1 cellular context compared by ENCODE assay signal in the genomic region with DNA sequence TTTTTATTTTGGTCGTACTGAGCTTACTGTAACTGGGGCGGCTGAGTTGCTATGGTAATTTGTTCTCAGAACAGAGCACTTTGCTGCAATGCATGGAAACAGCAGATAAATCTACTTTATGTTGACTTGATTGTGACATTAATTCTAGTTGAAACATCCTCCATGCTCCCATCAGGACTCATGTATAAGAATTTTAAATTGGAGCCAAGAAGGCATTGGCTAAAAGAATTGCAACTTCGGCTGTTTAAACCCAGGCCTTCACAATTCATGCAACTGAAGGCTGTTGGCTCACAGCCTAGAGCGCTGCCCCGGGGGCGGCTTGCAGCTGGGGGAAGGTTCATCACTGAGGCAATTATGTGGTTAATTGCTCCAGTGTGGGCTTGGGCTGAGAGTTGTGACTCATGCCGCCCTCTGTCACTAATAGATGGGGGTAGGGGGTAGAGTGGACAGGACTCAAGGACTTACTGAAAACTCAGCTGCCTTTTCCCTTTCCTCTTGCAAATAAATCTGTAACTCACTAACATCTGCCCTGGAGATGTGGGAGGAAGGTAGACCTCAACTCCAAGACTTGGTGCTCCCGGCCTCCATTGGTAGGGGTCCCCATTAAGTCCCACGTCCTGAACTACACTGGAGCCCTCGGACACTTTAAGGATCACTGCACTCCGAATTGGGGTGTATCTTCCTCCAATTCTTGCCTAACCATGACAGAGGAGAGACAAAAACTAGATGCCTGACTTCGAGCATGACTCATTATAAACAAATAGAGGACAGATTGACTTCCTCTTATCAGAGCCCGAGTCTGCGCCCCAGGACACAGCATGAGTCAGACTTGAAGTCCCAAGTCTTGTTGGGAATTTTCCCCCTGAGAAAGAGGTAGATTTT.
TF ChIP-seq lines count a peak whose summit lies in the region.

No MANE protein-coding gene starts in this region.

TF ChIP-seq in K562, 482 proteins besides CTCF, POLR2A, EP300 and RAD21 (continued from another document and continues in another):
- TF ChIP-seq, protein P1, sequence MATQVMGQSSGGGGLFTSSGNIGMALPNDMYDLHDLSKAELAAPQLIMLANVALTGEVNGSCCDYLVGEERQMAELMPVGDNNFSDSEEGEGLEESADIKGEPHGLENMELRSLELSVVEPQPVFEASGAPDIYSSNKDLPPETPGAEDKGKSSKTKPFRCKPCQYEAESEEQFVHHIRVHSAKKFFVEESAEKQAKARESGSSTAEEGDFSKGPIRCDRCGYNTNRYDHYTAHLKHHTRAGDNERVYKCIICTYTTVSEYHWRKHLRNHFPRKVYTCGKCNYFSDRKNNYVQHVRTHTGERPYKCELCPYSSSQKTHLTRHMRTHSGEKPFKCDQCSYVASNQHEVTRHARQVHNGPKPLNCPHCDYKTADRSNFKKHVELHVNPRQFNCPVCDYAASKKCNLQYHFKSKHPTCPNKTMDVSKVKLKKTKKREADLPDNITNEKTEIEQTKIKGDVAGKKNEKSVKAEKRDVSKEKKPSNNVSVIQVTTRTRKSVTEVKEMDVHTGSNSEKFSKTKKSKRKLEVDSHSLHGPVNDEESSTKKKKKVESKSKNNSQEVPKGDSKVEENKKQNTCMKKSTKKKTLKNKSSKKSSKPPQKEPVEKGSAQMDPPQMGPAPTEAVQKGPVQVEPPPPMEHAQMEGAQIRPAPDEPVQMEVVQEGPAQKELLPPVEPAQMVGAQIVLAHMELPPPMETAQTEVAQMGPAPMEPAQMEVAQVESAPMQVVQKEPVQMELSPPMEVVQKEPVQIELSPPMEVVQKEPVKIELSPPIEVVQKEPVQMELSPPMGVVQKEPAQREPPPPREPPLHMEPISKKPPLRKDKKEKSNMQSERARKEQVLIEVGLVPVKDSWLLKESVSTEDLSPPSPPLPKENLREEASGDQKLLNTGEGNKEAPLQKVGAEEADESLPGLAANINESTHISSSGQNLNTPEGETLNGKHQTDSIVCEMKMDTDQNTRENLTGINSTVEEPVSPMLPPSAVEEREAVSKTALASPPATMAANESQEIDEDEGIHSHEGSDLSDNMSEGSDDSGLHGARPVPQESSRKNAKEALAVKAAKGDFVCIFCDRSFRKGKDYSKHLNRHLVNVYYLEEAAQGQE (CRISPR knock-in tag; IDR thresholded peaks at IDR 0.05; ENCODE audit: low read depth), result no peak
- TF ChIP-seq PTBP1 (IDR thresholded peaks at IDR 0.05; ENCODE audit: low read depth, low read length) (no peak), ZEB2 (IDR thresholded peaks at IDR 0.05) (no peak), JUND (IDR thresholded peaks at IDR 0.05; ENCODE audit: borderline replicate concordance, low read depth, low read length) (peak; percentile 99), JUND (tag; IDR thresholded peaks at IDR 0.05; ENCODE audit: borderline replicate concordance, low read depth, low read length) (peak; percentile 99), SMARCA4 (IDR thresholded peaks at IDR 0.05) (peak; percentile 96), TAF7 (tag; IDR thresholded peaks at IDR 0.05) (no peak), OTX1 (CRISPR knock-in tag; IDR thresholded peaks at IDR 0.05) (no peak), NEUROD1 (IDR thresholded peaks at IDR 0.05; ENCODE audit: borderline replicate concordance, low read depth, low read length, partially characterized antibody) (peak; percentile 11), SRSF3 (IDR thresholded peaks at IDR 0.05; ENCODE audit: insufficient read depth, low read length) (no peak), ZC3H8 (IDR thresholded peaks at IDR 0.05) (no peak), POLR2B (IDR thresholded peaks at IDR 0.05; ENCODE audit: low read depth, partially characterized antibody) (no peak), IFI16 (CRISPR knock-in tag; IDR thresholded peaks at IDR 0.05) (no peak), BCL6 (CRISPR knock-in tag; IDR thresholded peaks at IDR 0.05) (no peak), ZSCAN32 (CRISPR knock-in tag; IDR thresholded peaks at IDR 0.05) (no peak), TRIM24 (IDR thresholded peaks at IDR 0.05) (peak; percentile 16 to 48; a peak in 2 of 4 replicates), RFX5 (IDR thresholded peaks at IDR 0.05; ENCODE audit: low read depth, low read length) (no peak), ZNF41 (CRISPR knock-in tag; conservative IDR thresholded peaks at IDR 0.05) (no peak), TAF1 (IDR thresholded peaks at IDR 0.05; ENCODE audit: control insufficient read depth, extremely low read depth, insufficient read depth, low read length, severe bottlenecking) (no peak), ZNF121 (CRISPR knock-in tag; conservative IDR thresholded peaks at IDR 0.05) (no peak), MAFF (IDR thresholded peaks at IDR 0.05; ENCODE audit: low read length) (peak; percentile 40; the same call in 1 of the 2 replicates), CTBP1 (IDR thresholded peaks at IDR 0.05; ENCODE audit: borderline replicate concordance) (peak; percentile 47; the same call in 1 of the 2 replicates), FOXM1 (IDR thresholded peaks at IDR 0.05; ENCODE audit: low read depth) (no peak), FOXM1 (CRISPR knock-in tag; IDR thresholded peaks at IDR 0.05; ENCODE audit: low read depth) (no peak), DNMT1 (IDR thresholded peaks at IDR 0.05) (no peak), CHCHD3 (CRISPR knock-in tag; IDR thresholded peaks at IDR 0.05) (no peak), WHSC1 (IDR thresholded peaks at IDR 0.05; ENCODE audit: low read length) (no peak), ZBTB17 (CRISPR knock-in tag; IDR thresholded peaks at IDR 0.05) (no peak), DIDO1 (tag; IDR thresholded peaks at IDR 0.05; ENCODE audit: low read depth) (no peak), PYGO2 (tag; IDR thresholded peaks at IDR 0.05) (no peak), ZNF79 (CRISPR knock-in tag; IDR thresholded peaks at IDR 0.05; ENCODE audit: low read depth) (no peak), TEAD1 (CRISPR knock-in tag; IDR thresholded peaks at IDR 0.05) (no peak), DPF2 (IDR thresholded peaks at IDR 0.05) (peak; percentile 97), MED1 (CRISPR knock-in tag; IDR thresholded peaks at IDR 0.05; ENCODE audit: borderline replicate concordance) (no peak), FOXJ2 (tag; IDR thresholded peaks at IDR 0.05) (no peak), GABPB2 (CRISPR knock-in tag; conservative IDR thresholded peaks at IDR 0.05) (no peak), ZNF561 (CRISPR knock-in tag; conservative IDR thresholded peaks at IDR 0.05) (no peak), CBX3 (IDR thresholded peaks at IDR 0.05; ENCODE audit: borderline replicate concordance in 1 of 2, low read length in 2 of 2) (no peak), CBX5 (IDR thresholded peaks at IDR 0.05; ENCODE audit: borderline replicate concordance, low read depth) (no peak), DACH1 (IDR thresholded peaks at IDR 0.05; ENCODE audit: partially characterized antibody) (peak; percentile 69)
- TF ChIP-seq, protein P2, sequence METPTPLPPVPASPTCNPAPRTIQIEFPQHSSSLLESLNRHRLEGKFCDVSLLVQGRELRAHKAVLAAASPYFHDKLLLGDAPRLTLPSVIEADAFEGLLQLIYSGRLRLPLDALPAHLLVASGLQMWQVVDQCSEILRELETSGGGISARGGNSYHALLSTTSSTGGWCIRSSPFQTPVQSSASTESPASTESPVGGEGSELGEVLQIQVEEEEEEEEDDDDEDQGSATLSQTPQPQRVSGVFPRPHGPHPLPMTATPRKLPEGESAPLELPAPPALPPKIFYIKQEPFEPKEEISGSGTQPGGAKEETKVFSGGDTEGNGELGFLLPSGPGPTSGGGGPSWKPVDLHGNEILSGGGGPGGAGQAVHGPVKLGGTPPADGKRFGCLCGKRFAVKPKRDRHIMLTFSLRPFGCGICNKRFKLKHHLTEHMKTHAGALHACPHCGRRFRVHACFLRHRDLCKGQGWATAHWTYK (CRISPR knock-in tag; IDR thresholded peaks at IDR 0.05), result no peak
- TF ChIP-seq, protein P3, sequence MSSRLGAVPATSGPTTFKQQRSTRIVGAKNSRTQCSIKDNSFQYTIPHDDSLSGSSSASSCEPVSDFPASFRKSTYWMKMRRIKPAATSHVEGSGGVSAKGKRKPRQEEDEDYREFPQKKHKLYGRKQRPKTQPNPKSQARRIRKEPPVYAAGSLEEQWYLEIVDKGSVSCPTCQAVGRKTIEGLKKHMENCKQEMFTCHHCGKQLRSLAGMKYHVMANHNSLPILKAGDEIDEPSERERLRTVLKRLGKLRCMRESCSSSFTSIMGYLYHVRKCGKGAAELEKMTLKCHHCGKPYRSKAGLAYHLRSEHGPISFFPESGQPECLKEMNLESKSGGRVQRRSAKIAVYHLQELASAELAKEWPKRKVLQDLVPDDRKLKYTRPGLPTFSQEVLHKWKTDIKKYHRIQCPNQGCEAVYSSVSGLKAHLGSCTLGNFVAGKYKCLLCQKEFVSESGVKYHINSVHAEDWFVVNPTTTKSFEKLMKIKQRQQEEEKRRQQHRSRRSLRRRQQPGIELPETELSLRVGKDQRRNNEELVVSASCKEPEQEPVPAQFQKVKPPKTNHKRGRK (tag; IDR thresholded peaks at IDR 0.05), result no peak
- TF ChIP-seq, protein P4, sequence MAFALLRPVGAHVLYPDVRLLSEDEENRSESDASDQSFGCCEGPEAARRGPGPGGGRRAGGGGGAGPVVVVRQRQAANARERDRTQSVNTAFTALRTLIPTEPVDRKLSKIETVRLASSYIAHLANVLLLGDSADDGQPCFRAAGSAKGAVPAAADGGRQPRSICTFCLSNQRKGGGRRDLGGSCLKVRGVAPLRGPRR (CRISPR knock-in tag; IDR thresholded peaks at IDR 0.05), result no peak
- TF ChIP-seq, protein P5, sequence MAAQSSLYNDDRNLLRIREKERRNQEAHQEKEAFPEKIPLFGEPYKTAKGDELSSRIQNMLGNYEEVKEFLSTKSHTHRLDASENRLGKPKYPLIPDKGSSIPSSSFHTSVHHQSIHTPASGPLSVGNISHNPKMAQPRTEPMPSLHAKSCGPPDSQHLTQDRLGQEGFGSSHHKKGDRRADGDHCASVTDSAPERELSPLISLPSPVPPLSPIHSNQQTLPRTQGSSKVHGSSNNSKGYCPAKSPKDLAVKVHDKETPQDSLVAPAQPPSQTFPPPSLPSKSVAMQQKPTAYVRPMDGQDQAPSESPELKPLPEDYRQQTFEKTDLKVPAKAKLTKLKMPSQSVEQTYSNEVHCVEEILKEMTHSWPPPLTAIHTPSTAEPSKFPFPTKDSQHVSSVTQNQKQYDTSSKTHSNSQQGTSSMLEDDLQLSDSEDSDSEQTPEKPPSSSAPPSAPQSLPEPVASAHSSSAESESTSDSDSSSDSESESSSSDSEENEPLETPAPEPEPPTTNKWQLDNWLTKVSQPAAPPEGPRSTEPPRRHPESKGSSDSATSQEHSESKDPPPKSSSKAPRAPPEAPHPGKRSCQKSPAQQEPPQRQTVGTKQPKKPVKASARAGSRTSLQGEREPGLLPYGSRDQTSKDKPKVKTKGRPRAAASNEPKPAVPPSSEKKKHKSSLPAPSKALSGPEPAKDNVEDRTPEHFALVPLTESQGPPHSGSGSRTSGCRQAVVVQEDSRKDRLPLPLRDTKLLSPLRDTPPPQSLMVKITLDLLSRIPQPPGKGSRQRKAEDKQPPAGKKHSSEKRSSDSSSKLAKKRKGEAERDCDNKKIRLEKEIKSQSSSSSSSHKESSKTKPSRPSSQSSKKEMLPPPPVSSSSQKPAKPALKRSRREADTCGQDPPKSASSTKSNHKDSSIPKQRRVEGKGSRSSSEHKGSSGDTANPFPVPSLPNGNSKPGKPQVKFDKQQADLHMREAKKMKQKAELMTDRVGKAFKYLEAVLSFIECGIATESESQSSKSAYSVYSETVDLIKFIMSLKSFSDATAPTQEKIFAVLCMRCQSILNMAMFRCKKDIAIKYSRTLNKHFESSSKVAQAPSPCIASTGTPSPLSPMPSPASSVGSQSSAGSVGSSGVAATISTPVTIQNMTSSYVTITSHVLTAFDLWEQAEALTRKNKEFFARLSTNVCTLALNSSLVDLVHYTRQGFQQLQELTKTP (IDR thresholded peaks at IDR 0.05; ENCODE audit: low read depth in 1 of 2, partially characterized antibody in 2 of 2), result peak in 1 of 2 experiments; percentile 12
- TF ChIP-seq, protein P6, sequence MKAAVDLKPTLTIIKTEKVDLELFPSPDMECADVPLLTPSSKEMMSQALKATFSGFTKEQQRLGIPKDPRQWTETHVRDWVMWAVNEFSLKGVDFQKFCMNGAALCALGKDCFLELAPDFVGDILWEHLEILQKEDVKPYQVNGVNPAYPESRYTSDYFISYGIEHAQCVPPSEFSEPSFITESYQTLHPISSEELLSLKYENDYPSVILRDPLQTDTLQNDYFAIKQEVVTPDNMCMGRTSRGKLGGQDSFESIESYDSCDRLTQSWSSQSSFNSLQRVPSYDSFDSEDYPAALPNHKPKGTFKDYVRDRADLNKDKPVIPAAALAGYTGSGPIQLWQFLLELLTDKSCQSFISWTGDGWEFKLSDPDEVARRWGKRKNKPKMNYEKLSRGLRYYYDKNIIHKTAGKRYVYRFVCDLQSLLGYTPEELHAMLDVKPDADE (conservative IDR thresholded peaks at IDR 0.05; ENCODE audit: control insufficient read depth, low read depth, low read length), result no peak
- TF ChIP-seq, protein P7, sequence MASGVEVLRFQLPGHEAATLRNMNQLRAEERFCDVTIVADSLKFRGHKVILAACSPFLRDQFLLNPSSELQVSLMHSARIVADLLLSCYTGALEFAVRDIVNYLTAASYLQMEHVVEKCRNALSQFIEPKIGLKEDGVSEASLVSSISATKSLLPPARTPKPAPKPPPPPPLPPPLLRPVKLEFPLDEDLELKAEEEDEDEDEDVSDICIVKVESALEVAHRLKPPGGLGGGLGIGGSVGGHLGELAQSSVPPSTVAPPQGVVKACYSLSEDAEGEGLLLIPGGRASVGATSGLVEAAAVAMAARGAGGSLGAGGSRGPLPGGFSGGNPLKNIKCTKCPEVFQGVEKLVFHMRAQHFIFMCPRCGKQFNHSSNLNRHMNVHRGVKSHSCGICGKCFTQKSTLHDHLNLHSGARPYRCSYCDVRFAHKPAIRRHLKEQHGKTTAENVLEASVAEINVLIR (CRISPR knock-in tag; IDR thresholded peaks at IDR 0.05), result no peak
- TF ChIP-seq, protein P8, sequence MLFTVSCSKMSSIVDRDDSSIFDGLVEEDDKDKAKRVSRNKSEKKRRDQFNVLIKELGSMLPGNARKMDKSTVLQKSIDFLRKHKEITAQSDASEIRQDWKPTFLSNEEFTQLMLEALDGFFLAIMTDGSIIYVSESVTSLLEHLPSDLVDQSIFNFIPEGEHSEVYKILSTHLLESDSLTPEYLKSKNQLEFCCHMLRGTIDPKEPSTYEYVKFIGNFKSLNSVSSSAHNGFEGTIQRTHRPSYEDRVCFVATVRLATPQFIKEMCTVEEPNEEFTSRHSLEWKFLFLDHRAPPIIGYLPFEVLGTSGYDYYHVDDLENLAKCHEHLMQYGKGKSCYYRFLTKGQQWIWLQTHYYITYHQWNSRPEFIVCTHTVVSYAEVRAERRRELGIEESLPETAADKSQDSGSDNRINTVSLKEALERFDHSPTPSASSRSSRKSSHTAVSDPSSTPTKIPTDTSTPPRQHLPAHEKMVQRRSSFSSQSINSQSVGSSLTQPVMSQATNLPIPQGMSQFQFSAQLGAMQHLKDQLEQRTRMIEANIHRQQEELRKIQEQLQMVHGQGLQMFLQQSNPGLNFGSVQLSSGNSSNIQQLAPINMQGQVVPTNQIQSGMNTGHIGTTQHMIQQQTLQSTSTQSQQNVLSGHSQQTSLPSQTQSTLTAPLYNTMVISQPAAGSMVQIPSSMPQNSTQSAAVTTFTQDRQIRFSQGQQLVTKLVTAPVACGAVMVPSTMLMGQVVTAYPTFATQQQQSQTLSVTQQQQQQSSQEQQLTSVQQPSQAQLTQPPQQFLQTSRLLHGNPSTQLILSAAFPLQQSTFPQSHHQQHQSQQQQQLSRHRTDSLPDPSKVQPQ (CRISPR knock-in tag; IDR thresholded peaks at IDR 0.05; ENCODE audit: borderline replicate concordance), result no peak
